ENCODE assay signal across 8 cellular contexts in the genomic region with DNA sequence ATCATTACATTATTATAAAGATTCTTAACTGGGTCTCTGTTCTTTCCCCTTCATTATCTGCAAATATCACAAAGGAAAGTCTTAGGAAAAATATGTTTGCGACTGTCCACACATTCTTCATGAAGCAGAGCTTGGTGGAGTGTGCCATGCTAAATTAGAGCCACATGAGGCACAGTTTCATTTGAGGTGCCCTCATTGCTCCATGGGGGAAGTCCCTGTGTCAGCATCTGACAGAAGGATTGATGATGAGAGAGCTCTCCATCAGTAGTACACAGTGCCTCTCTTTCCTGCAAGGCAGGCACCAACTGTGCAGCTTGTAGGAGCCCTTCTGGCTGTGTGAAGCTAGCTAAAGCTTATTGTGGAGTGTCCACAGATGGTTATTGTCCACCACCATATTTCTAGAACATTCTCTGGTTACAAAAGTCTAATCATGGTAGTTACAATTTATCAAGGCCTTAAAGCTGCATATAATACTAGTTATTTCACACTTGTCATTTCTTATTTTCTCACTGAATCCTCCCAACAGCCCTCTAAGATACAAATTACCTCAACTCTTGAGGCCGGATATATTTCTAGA.
DNase-seq lines count a peak whose midpoint lies in the region; ATAC-seq, FAIRE-seq and TF ChIP-seq lines count a peak whose summit lies in the region.

No MANE protein-coding gene starts in this region.

- TF ChIP-seq CTCF in SK-N-SH (IDR thresholded peaks at IDR 0.05) (no peak), keratinocyte (optimal IDR thresholded peaks at IDR 0.05 in 1 of 3, IDR thresholded peaks at IDR 0.05 in 1 of 3, conservative IDR thresholded peaks at IDR 0.05 in 1 of 3; ENCODE audit: extremely low read depth in 1 of 3, insufficient read depth in 2 of 3, low read length in 3 of 3) (peak in 1 of 3 experiments; percentile 7)

- peaks cover 23% of the 10 kb centered on the region for H3F3A ChIP-seq in SK-N-SH (replicated peaks; ENCODE audit: insufficient read depth)

- H3K27ac ChIP-seq in SK-N-SH (ENCODE audit: low read depth in 2 of 2, low read length in 1 of 2), result peak overlapping the region in 1 of 2 experiments; percentile 18; a peak in 1 of 4 replicates
- no peak overlapping the region for H3K27ac ChIP-seq in keratinocyte (ENCODE audit: control insufficient read depth, insufficient read depth, low read length)
- H3K27ac ChIP-seq in effector memory CD4-positive, alpha-beta T cell (ENCODE audit: insufficient read depth, low read length, poor library complexity, severe bottlenecking), result no peak overlapping the region

- POLR2A ChIA-PET in SK-N-SH (lab: Yijun Ruan, JAX), result no interaction called here

- H3K79me2 ChIP-seq in SK-N-SH (ENCODE audit: insufficient read depth) (peaks cover 100% of the 10 kb centered on the region), keratinocyte (ENCODE audit: control insufficient read depth, insufficient read depth, low read length) (peaks cover 92% of the 10 kb centered on the region)

- H3K4me2 ChIP-seq in SK-N-SH (peak overlapping the region; percentile 17), keratinocyte (ENCODE audit: control insufficient read depth, extremely low read depth, insufficient read depth, low read depth, low read length) (no peak overlapping the region)

- TF ChIP-seq EP300 in SK-N-SH (IDR thresholded peaks at IDR 0.05; ENCODE audit: borderline replicate concordance in 1 of 2, low read depth in 1 of 2, low read length in 1 of 2), result no peak

- ATAC-seq in SK-N-SH treated with all-trans-retinoic acid at 6 μM for 48 hours, result no peak
- ATAC-seq in HG02870 (IDR thresholded peaks at IDR 0.05; ENCODE audit: unreplicated experiment), result peak; percentile 35

- FAIRE-seq in keratinocyte (lab: Jason Lieb, UNC), result peak; percentile 34

- CTCF ChIA-PET in SK-N-SH (lab: Yijun Ruan, JAX), result interaction anchor here (0.8 to 2.0 kb wide), 4 partner anchors 8 to 240 kb away, joined by 3 to 13 read pairs (median 3); no protein-coding TSS in a partner anchor

- no peaks in the 10 kb centered on the region for H3K27me3 ChIP-seq in SK-N-SH (ENCODE audit: insufficient read depth)
- H3K27me3 ChIP-seq in keratinocyte (ENCODE audit: control insufficient read depth, extremely low read depth, insufficient read depth, low read length), result no peaks in the 10 kb centered on the region
- H3K27me3 ChIP-seq in effector memory CD4-positive, alpha-beta T cell (replicated peaks; ENCODE audit: control insufficient read depth, insufficient read depth, low read length, poor library complexity, severe bottlenecking), result no peaks in the 10 kb centered on the region

- TF ChIP-seq RAD21 in SK-N-SH (IDR thresholded peaks at IDR 0.05; ENCODE audit: low read length), result no peak

- DNase-seq in SK-N-SH (no peak), OCI-M1 (lab: John Stamatoyannopoulos, UW) (peak; percentile 49), keratinocyte (ENCODE audit: low read depth, low spot score) (no peak), SKM-1 treated with dmso at 0.1 percent for 144 hours (lab: John Stamatoyannopoulos, UW; ENCODE audit: unreplicated experiment) (no peak), mucosa of gallbladder (ENCODE audit: low spot score) (no peak)
- no peak for DNase-seq in effector memory CD4-positive, alpha-beta T cell

- H3K36me3 ChIP-seq in SK-N-SH (replicated peaks in 1 of 2; ENCODE audit: control insufficient read depth in 1 of 2, insufficient read depth in 2 of 2, low read length in 1 of 2) (peaks cover 9 to 23% of the 10 kb centered on the region in 2 experiments), keratinocyte (ENCODE audit: control insufficient read depth in 2 of 2, extremely low read depth in 1 of 2, insufficient read depth in 2 of 2, low read length in 2 of 2) (peaks cover 10 to 11% of the 10 kb centered on the region in 2 experiments)
- H3K36me3 ChIP-seq in effector memory CD4-positive, alpha-beta T cell (ENCODE audit: control insufficient read depth, insufficient read depth, low read length), result no peaks in the 10 kb centered on the region

- no peaks in the 10 kb centered on the region for H3K9me2 ChIP-seq in SK-N-SH

- no peak overlapping the region for H2AFZ ChIP-seq in SK-N-SH (ENCODE audit: low read depth)
- no peak overlapping the region for H2AFZ ChIP-seq in keratinocyte (ENCODE audit: control insufficient read depth, low read length)

- H3K4me1 ChIP-seq in SK-N-SH (ENCODE audit: control insufficient read depth in 1 of 2, insufficient read depth in 2 of 2, low read depth in 1 of 2, low read length in 1 of 2) (peaks cover 4 to 35% of the 10 kb centered on the region in 2 experiments; a peak in 3 of 4 replicates), keratinocyte (ENCODE audit: control insufficient read depth, extremely low read depth, insufficient read depth, low read length) (peaks cover 35% of the 10 kb centered on the region)
- peaks cover 6% of the 10 kb centered on the region for H3K4me1 ChIP-seq in effector memory CD4-positive, alpha-beta T cell (ENCODE audit: control insufficient read depth, insufficient read depth, low read length, poor library complexity, severe bottlenecking)

- dilution Hi-C loops in keratinocyte (cut with MboI; ENCODE audit: extremely low pct_ligation_motif_present, low sequenced_read_pairs), result no loop called here

- no peak overlapping the region for H3K9ac ChIP-seq in SK-N-SH
- H3K9ac ChIP-seq in keratinocyte (ENCODE audit: control insufficient read depth, extremely low read depth, insufficient read depth, low read length), result no peak overlapping the region

- peaks cover 14% of the 10 kb centered on the region for H3K9me1 ChIP-seq in keratinocyte (ENCODE audit: control insufficient read depth, extremely low read depth, insufficient read depth, low read length)

- H4K20me1 ChIP-seq in SK-N-SH (ENCODE audit: insufficient read depth), result peaks cover 100% of the 10 kb centered on the region
- H4K20me1 ChIP-seq in keratinocyte (ENCODE audit: control insufficient read depth, extremely low read depth, insufficient read depth, low read length), result peaks cover 30% of the 10 kb centered on the region

- 97% methylated on average over 2 of the region's 2 CpGs for WGBS in SK-N-SH (ENCODE audit: low lambda C conversion rate)

- H3K4me3 ChIP-seq in SK-N-SH (ENCODE audit: low read depth in 2 of 2, low read length in 1 of 2), result no peak overlapping the region
- H3K4me3 ChIP-seq in keratinocyte (ENCODE audit: control insufficient read depth in 2 of 3, extremely low read depth in 1 of 3, insufficient read depth in 2 of 3, low read depth in 1 of 3, low read length in 3 of 3), result no peak overlapping the region
- no peak overlapping the region for H3K4me3 ChIP-seq in effector memory CD4-positive, alpha-beta T cell (ENCODE audit: insufficient read depth, low read depth, low read length, poor library complexity, severe bottlenecking)

- H3K9me3 ChIP-seq in SK-N-SH (no peaks in the 10 kb centered on the region), keratinocyte (ENCODE audit: control insufficient read depth, low read depth, low read length) (no peaks in the 10 kb centered on the region)
- no peaks in the 10 kb centered on the region for H3K9me3 ChIP-seq in effector memory CD4-positive, alpha-beta T cell (ENCODE audit: control insufficient read depth, low read length)

TF ChIP-seq in SK-N-SH, 30 proteins besides CTCF, POLR2A, EP300 and RAD21:
- TF ChIP-seq RXRA (IDR thresholded peaks at IDR 0.05; ENCODE audit: borderline replicate concordance, low read depth) (no peak), GABPA (IDR thresholded peaks at IDR 0.05; ENCODE audit: low read depth) (no peak), RCOR1 (IDR thresholded peaks at IDR 0.05; ENCODE audit: low read length) (no peak), EZH2phosphoT487 (IDR thresholded peaks at IDR 0.05; ENCODE audit: borderline replicate concordance, low read depth) (no peak), TCF12 (IDR thresholded peaks at IDR 0.05) (no peak), RFX5 (IDR thresholded peaks at IDR 0.05; ENCODE audit: low read length) (no peak)
- TF ChIP-seq, protein P1, sequence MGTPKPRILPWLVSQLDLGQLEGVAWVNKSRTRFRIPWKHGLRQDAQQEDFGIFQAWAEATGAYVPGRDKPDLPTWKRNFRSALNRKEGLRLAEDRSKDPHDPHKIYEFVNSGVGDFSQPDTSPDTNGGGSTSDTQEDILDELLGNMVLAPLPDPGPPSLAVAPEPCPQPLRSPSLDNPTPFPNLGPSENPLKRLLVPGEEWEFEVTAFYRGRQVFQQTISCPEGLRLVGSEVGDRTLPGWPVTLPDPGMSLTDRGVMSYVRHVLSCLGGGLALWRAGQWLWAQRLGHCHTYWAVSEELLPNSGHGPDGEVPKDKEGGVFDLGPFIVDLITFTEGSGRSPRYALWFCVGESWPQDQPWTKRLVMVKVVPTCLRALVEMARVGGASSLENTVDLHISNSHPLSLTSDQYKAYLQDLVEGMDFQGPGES (IDR thresholded peaks at IDR 0.05; ENCODE audit: low read depth, low read length), result no peak

TF ChIP-seq in SK-N-SH treated with all-trans-retinoic acid at 6 μM for 48 hours, 23 proteins besides CTCF, POLR2A, EP300 and RAD21:
- TF ChIP-seq TCF4 (CRISPR knock-in tag; IDR thresholded peaks at IDR 0.05; ENCODE audit: borderline replicate concordance) (no peak), TOX (CRISPR knock-in tag; IDR thresholded peaks at IDR 0.05; ENCODE audit: borderline replicate concordance) (no peak), BACH2 (CRISPR knock-in tag; IDR thresholded peaks at IDR 0.05; ENCODE audit: borderline replicate concordance) (no peak), ZNF565 (CRISPR knock-in tag; conservative IDR thresholded peaks at IDR 0.05; ENCODE audit: low read depth) (no peak), ZNF70 (CRISPR knock-in tag; IDR thresholded peaks at IDR 0.05) (no peak), ZNF8 (CRISPR knock-in tag; IDR thresholded peaks at IDR 0.05) (no peak)
- TF ChIP-seq, protein P2, sequence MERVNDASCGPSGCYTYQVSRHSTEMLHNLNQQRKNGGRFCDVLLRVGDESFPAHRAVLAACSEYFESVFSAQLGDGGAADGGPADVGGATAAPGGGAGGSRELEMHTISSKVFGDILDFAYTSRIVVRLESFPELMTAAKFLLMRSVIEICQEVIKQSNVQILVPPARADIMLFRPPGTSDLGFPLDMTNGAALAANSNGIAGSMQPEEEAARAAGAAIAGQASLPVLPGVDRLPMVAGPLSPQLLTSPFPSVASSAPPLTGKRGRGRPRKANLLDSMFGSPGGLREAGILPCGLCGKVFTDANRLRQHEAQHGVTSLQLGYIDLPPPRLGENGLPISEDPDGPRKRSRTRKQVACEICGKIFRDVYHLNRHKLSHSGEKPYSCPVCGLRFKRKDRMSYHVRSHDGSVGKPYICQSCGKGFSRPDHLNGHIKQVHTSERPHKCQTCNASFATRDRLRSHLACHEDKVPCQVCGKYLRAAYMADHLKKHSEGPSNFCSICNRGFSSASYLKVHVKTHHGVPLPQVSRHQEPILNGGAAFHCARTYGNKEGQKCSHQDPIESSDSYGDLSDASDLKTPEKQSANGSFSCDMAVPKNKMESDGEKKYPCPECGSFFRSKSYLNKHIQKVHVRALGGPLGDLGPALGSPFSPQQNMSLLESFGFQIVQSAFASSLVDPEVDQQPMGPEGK (CRISPR knock-in tag; IDR thresholded peaks at IDR 0.05; ENCODE audit: borderline replicate concordance), result no peak
TF ChIP-seq in SK-N-SH treated with all-trans-retinoic acid at 6 μM for 48 hours: peak in this region for 0.
